13 cellular contexts compared by ENCODE assay signal in the genomic region with DNA sequence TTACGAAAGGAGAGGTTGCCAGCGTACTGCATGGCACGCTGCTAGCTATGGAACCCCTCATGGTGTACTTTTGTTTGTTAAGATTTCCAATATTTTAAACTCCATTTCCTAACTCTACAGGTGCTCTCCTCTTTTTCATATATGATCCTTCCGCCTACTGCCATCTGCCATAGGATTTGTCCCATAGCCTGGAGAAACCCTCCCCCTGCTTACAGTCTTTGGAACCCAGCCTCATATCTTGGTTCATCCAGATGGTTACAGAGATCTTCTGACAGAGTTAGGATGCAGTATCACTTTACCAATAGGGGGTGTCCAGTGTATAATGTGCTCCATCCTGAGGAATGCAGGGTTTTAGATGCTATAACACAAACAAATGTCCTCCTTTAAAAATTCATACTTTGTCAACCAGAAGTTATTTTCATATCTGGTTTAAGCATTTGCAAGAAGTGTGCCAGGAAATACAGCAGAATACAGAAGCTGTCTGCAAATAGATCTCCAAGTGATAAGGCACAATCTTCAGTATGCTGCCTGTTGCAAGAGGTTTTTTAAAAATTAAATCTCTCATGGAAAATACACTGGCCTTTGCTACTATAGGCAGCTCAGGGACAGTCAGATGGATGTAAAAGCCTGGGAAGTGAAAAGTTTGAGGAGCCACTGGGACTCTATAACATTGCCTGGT.
DNase-seq lines count a peak whose midpoint lies in the region; TF ChIP-seq lines count a peak whose summit lies in the region.
"Had no signal": no experiment of that assay in that cellular context is flagged by ENCODE, and none has a peak within 500 bp of the region (broad histone marks: within the 10 kb centered on the region; RNA-seq: fewer than 3 reads in every experiment).

No MANE protein-coding gene starts in this region.

- no peaks in the 10 kb centered on the region for H3K79me2 ChIP-seq in neural progenitor cell (ENCODE audit: low read depth)
- no peaks in the 10 kb centered on the region for H3K79me2 ChIP-seq in Karpas-422 (ENCODE audit: low read length)

- no peak overlapping the region for H2AK5ac ChIP-seq in mesenchymal stem cell (ENCODE audit: low read length, severe bottlenecking)

- H3K9me3 Mint-ChIP-seq in HFFc6 (peaks cover 5% of the 10 kb centered on the region), neural progenitor cell (peaks cover 20% of the 10 kb centered on the region)

- H3K27me3 Mint-ChIP-seq in HFFc6 (ENCODE audit: insufficient read depth) (peaks cover 8% of the 10 kb centered on the region), neural progenitor cell (ENCODE audit: insufficient read depth, low read depth) (peaks cover 2% of the 10 kb centered on the region)

- no peak overlapping the region for H2BK120ac ChIP-seq in mesenchymal stem cell (ENCODE audit: low read depth, low read length)

- H3K27ac Mint-ChIP-seq in HFFc6 (no peak overlapping the region), neural progenitor cell (peak overlapping the region; percentile 94)

- peak overlapping the region; percentile 58 for H3K4me2 ChIP-seq in neural progenitor cell
- H3K4me2 ChIP-seq in mesenchymal stem cell (ENCODE audit: low read length, poor library complexity, severe bottlenecking), result no peak overlapping the region
- H3K4me2 ChIP-seq in Karpas-422 (ENCODE audit: low read depth, low read length, poor library complexity, severe bottlenecking), result no peak overlapping the region
- H3K4me2 ChIP-seq: A549 had no signal

- H3K9ac ChIP-seq in neural progenitor cell (no peak overlapping the region), mesenchymal stem cell (ENCODE audit: low read length) (no peak overlapping the region), Karpas-422 (ENCODE audit: low read length) (no peak overlapping the region)

- H2BK5ac ChIP-seq in mesenchymal stem cell (ENCODE audit: low read depth, low read length, poor library complexity, severe bottlenecking), result no peak overlapping the region

- H3F3A ChIP-seq in neural progenitor cell (ENCODE audit: low read depth), result peaks cover 12% of the 10 kb centered on the region

- H3K36me3 Mint-ChIP-seq in HFFc6 (ENCODE audit: low read depth), result peaks cover 7% of the 10 kb centered on the region; the same call in 1 of the 2 replicates
- H3K36me3 Mint-ChIP-seq in neural progenitor cell, result no peaks in the 10 kb centered on the region

- no peak overlapping the region for H3K23ac ChIP-seq in mesenchymal stem cell (ENCODE audit: low read length in 2 of 2)

- no peak overlapping the region for H2BK12ac ChIP-seq in mesenchymal stem cell (ENCODE audit: low read length in 2 of 2)

- 91% methylated on average over 4 of the region's 4 CpGs for WGBS in mesenchymal stem cell

- H3K27ac ChIP-seq in neural progenitor cell, result no peak overlapping the region
- H3K27ac ChIP-seq in mesenchymal stem cell (ENCODE audit: low read length, poor library complexity, severe bottlenecking), result no peak overlapping the region
- H3K27ac ChIP-seq in Karpas-422 (ENCODE audit: low read length), result no peak overlapping the region
- H3K27ac ChIP-seq: A549, Peyer's patch had no signal

- H3K4me1 ChIP-seq in neural progenitor cell (peaks cover 16% of the 10 kb centered on the region), mesenchymal stem cell (ENCODE audit: control insufficient read depth, insufficient read depth, low read depth, low read length) (peaks cover 5% of the 10 kb centered on the region), Karpas-422 (ENCODE audit: low read length) (no peaks in the 10 kb centered on the region; the same call in 1 of the 2 replicates)
- H3K4me1 ChIP-seq: A549, HAP-1, Peyer's patch had no signal

- TF ChIP-seq CTCF in HFFc6 (IDR thresholded peaks at IDR 0.05), result no peak
- TF ChIP-seq CTCF in neural progenitor cell (IDR thresholded peaks at IDR 0.05), result no peak

- no peak overlapping the region for H3K4ac ChIP-seq in mesenchymal stem cell (ENCODE audit: low read depth in 1 of 2, low read length in 2 of 2)

- no peaks in the 10 kb centered on the region for H3K9me2 ChIP-seq in Karpas-422 (replicated peaks; ENCODE audit: insufficient read depth, low read length)

- H4K8ac ChIP-seq in mesenchymal stem cell (ENCODE audit: low read length), result no peak overlapping the region

- H3K4me3 ChIP-seq in neural progenitor cell (no peak overlapping the region), mesenchymal stem cell (ENCODE audit: insufficient read depth in 1 of 2, low read depth in 1 of 2, low read length in 2 of 2) (no peak overlapping the region), Karpas-422 (ENCODE audit: low read length) (no peak overlapping the region)
- H3K4me3 ChIP-seq: A549, HAP-1, K562, Peyer's patch had no signal

- no peak overlapping the region for H3K14ac ChIP-seq in mesenchymal stem cell (ENCODE audit: low read length in 2 of 2)

- DNase-seq in D341Med (ENCODE audit: low spot score), result peak; percentile 57
- DNase-seq in HFFc6, result peak; percentile 6
- DNase-seq in NCI-H82 treated with DMSO at 0.1 percent for 48 hours (lab: John Stamatoyannopoulos, UW; ENCODE audit: unreplicated experiment), result peak; percentile 85
- no peak for DNase-seq in neural progenitor cell (ENCODE audit: low spot score)
- no peak for DNase-seq in mesenchymal stem cell
- DNase-seq in OCI-M2 (lab: John Stamatoyannopoulos, UW; ENCODE audit: unreplicated experiment), result no peak
- no peak for DNase-seq in NK-92 treated with Interleukin-12 subunit alpha and Interleukin-12 subunit beta, amount 100 ng/mL, for 24 hours (lab: John Stamatoyannopoulos, UW)
- no peak for DNase-seq in Karpas-422
- DNase-seq: Peyer's patch, T-helper 1 cell had no signal

- peaks cover 9% of the 10 kb centered on the region for H3K79me1 ChIP-seq in mesenchymal stem cell (replicated peaks; ENCODE audit: low read length, poor library complexity, severe bottlenecking)

- H3K9me3 ChIP-seq in neural progenitor cell (ENCODE audit: low read depth), result no peaks in the 10 kb centered on the region
- H3K9me3 ChIP-seq in mesenchymal stem cell (ENCODE audit: control insufficient read depth, low read length), result no peaks in the 10 kb centered on the region
- H3K9me3 ChIP-seq in Karpas-422 (ENCODE audit: low read length), result no peaks in the 10 kb centered on the region
- H3K9me3 ChIP-seq: HAP-1, Peyer's patch had no signal

- no peak overlapping the region for H4K91ac ChIP-seq in mesenchymal stem cell (ENCODE audit: low read length)

- H4K20me1 ChIP-seq in neural progenitor cell (ENCODE audit: low read depth), result no peaks in the 10 kb centered on the region
- no peaks in the 10 kb centered on the region for H4K20me1 ChIP-seq in Karpas-422 (ENCODE audit: insufficient read depth, low read depth, low read length)

- H3K4me1 Mint-ChIP-seq in HFFc6 (ENCODE audit: low read depth) (peaks cover 10% of the 10 kb centered on the region), neural progenitor cell (peaks cover 42% of the 10 kb centered on the region)

- no peak overlapping the region for H2BK15ac ChIP-seq in mesenchymal stem cell (ENCODE audit: low read depth, poor library complexity, severe bottlenecking)

- no peaks in the 10 kb centered on the region for H3K27me3 ChIP-seq in neural progenitor cell
- no peaks in the 10 kb centered on the region for H3K27me3 ChIP-seq in mesenchymal stem cell (ENCODE audit: control insufficient read depth in 1 of 2, insufficient read depth in 1 of 2, low read length in 2 of 2)
- no peaks in the 10 kb centered on the region for H3K27me3 ChIP-seq in Karpas-422 (ENCODE audit: low read length)
- H3K27me3 ChIP-seq: Peyer's patch had no signal

- no peaks in the 10 kb centered on the region for H3K36me3 ChIP-seq in neural progenitor cell
- no peaks in the 10 kb centered on the region for H3K36me3 ChIP-seq in mesenchymal stem cell (ENCODE audit: control insufficient read depth in 1 of 2, insufficient read depth in 2 of 2, low read depth in 1 of 2, low read length in 2 of 2)
- no peaks in the 10 kb centered on the region for H3K36me3 ChIP-seq in Karpas-422 (ENCODE audit: insufficient read depth, low read length)
- H3K36me3 ChIP-seq: HAP-1, Peyer's patch had no signal

- H3K4me3 Mint-ChIP-seq in HFFc6 (no peak overlapping the region), neural progenitor cell (no peak overlapping the region)

- H2AFZ ChIP-seq in neural progenitor cell (replicated peaks) (no peak overlapping the region), mesenchymal stem cell (ENCODE audit: low read depth, low read length) (no peak overlapping the region), Karpas-422 (ENCODE audit: low read length) (no peak overlapping the region)

- no peak overlapping the region for H3K18ac ChIP-seq in mesenchymal stem cell (ENCODE audit: low read depth in 1 of 2, low read length in 2 of 2)

Comparison
In these comparisons a context has a peak if more than half of its experiments do, and no peak if none do; other contexts are left out.
1. DNase-seq: peak in D341Med (single experiment), HFFc6 (single experiment) and NCI-H82 treated with DMSO at 0.1 percent for 48 hours (single experiment); none in neural progenitor cell (single experiment), mesenchymal stem cell (single experiment), OCI-M2 (single experiment), NK-92 treated with Interleukin-12 subunit alpha and Interleukin-12 subunit beta, amount 100 ng/mL, for 24 hours (single experiment) and Karpas-422 (single experiment).